ENCODE assay signal across 8 cellular contexts in the genomic region with DNA sequence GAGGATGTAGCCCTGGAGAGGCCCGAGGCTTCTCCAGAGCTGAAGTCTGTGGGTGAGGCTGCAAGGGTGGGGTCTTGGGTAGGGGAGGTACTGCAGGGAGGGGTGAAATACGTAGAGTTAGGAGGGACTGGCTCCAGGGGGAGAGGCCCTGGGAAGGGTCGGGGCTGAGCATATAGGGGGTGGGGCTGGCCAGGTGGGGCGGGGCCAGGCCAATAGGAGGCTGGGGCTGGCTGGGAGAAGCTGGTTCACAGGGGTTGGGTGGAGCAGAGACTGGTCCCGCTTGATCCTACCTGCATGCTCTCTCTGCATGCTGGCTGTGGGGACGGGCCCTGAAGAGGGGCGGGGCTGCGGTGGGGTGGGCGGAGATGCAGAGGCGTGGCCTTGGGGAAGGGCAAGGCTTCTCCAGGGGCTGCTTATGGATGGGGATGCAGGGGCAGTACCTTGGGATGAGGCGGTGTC. TPM values are rescaled to one million over a fixed set of nuclear protein-coding genes. Genes with fewer than 3 reads are reported as not detected.
DNase-seq lines count a peak whose midpoint lies in the region; ATAC-seq, FAIRE-seq and TF ChIP-seq lines count a peak whose summit lies in the region.

No MANE protein-coding gene starts in this region.

- WGBS in spleen, 5 donors = 3 to 6% (median 5%) methylated on average over 10 to 11 of the region's 11 CpGs

- no peak overlapping the region for H3K27ac ChIP-seq in spleen

- H3K4me3 ChIP-seq in spleen = peak overlapping the region in 3 of 8 donors; percentile 38 to 73 (median 42)

- POLR2A ChIA-PET in HEK293T (lab: Yijun Ruan, JAX) = interaction anchor here (1.0 to 1.8 kb wide), 3 partner anchors 8 to 326 kb away, joined by 3 to 17 read pairs (median 3); no protein-coding TSS in a partner anchor

- FAIRE-seq in GM12892 (lab: Jason Lieb, UNC) = no peak

- TF ChIP-seq CTCF in spleen (IDR thresholded peaks at IDR 0.05 in 8 of 11, conservative IDR thresholded peaks at IDR 0.05 in 3 of 11) = no peak

- peaks cover 0 to 87% (median 35%) of the 10 kb centered on the region in 7 donors for H3K27me3 ChIP-seq in spleen (replicated peaks in 1 of 7)

- TF ChIP-seq POLR2A in spleen (IDR thresholded peaks at IDR 0.05) = no peak
- no peak for TF ChIP-seq POLR2A in GM12892 (IDR thresholded peaks at IDR 0.05; ENCODE audit: low read depth, low read length)

- intact Hi-C loops in spleen (cut with DNase I; ENCODE audit: low total_unique reads) = no loop called here

- DNase-seq in AG20443 (ENCODE audit: low spot score) (peak; percentile 38), HEK293T (ENCODE audit: extremely low spot score) (peak; percentile 72), T-helper 2 cell (peak in 4 of 5 experiments; percentile 9 to 53 (median 34)), dedifferentiated amniotic fluid mesenchymal stem cell (ENCODE audit: extremely low spot score) (peak; percentile 11), spleen (peak; percentile 76), GM12892 (ENCODE audit: insufficient read length) (no peak)

- H3K4me1 ChIP-seq in spleen = peaks cover 2 to 23% (median 9%) of the 10 kb centered on the region in 6 donors

- peaks cover 0 to 14% (median 6%) of the 10 kb centered on the region in 8 donors for H3K9me3 ChIP-seq in spleen

- CTCF ChIA-PET in HEK293T (lab: Yijun Ruan, JAX) = interaction anchor here (0.7 to 2.3 kb wide), 4 partner anchors 8 to 269 kb away, joined by 3 to 21 read pairs (median 4); no protein-coding TSS in a partner anchor

- ATAC-seq in HG03565 (IDR thresholded peaks at IDR 0.05; ENCODE audit: unreplicated experiment) (no peak), HG03025 (IDR thresholded peaks at IDR 0.05; ENCODE audit: low FRiP score, unreplicated experiment) (no peak)

- H3K36me3 ChIP-seq in spleen = no peaks in the 10 kb centered on the region

TF ChIP-seq in HEK293T, 16 proteins besides CTCF, POLR2A, EP300 and RAD21:
- no peak for TF ChIP-seq FOXM1 (IDR thresholded peaks at IDR 0.05; ENCODE audit: borderline replicate concordance)
- TF ChIP-seq PKNOX1 (IDR thresholded peaks at IDR 0.05) = no peak
- TF ChIP-seq ZNF384 (IDR thresholded peaks at IDR 0.05) = no peak
- TF ChIP-seq FOXK2 (IDR thresholded peaks at IDR 0.05) = no peak
- no peak for TF ChIP-seq SP1 (IDR thresholded peaks at IDR 0.05)
- no peak for TF ChIP-seq ELF4 (IDR thresholded peaks at IDR 0.05)
- no peak for TF ChIP-seq ARNT (IDR thresholded peaks at IDR 0.05)

RNA-seq across cellular contexts. Expression of gene CELF5, which starts 51.9 kb away (rescaled TPM):
- under 1 TPM in 2 of 7 donors, not detected in 5; 0.10 to 0.19 TPM for total RNA-seq in spleen
- polyA plus RNA-seq in spleen = under 1 TPM in 1 of 3 donors, not detected in 2; 0.05 TPM
- not detected for polyA plus RNA-seq in GM12892 (2012; ENCODE audit: missing spikeins)
